ENCODE assay signal across 20 cellular contexts in genomic region chr11:98115873-98116272, GRCh38.
DNase-seq lines count a peak whose midpoint lies in the region; ATAC-seq and TF ChIP-seq lines count a peak whose summit lies in the region.
"Had no signal": no experiment of that assay in that cellular context is flagged by ENCODE, and none has a peak within 500 bp of the region (broad histone marks: within the 10 kb centered on the region; RNA-seq: fewer than 3 reads in every experiment).

No MANE protein-coding gene starts in this region.

- H3K9me3 ChIP-seq in cardiac muscle cell (ENCODE audit: low read depth) (no peaks in the 10 kb centered on the region), right cardiac atrium (ENCODE audit: control insufficient read depth, low read length) (no peaks in the 10 kb centered on the region)
- H3K9me3 ChIP-seq: BE2C, BLaER1, Caco-2 had no signal

- intact Hi-C loops in right cardiac atrium (cut with DNase I): no loop called here

- no peak for TF ChIP-seq CTCF in cardiac muscle cell (IDR thresholded peaks at IDR 0.05; ENCODE audit: low read depth, low read length)
- TF ChIP-seq CTCF in progenitor cell of endocrine pancreas (IDR thresholded peaks at IDR 0.05; ENCODE audit: unreplicated experiment): no peak

- H3K36me3 Mint-ChIP-seq in progenitor cell of endocrine pancreas (ENCODE audit: insufficient read depth): no peaks in the 10 kb centered on the region
- H3K36me3 Mint-ChIP-seq: CD14-positive monocyte; CD8-positive, alpha-beta T cell had no signal

- peak overlapping the region; percentile 34 for H3K27ac Mint-ChIP-seq in progenitor cell of endocrine pancreas
- H3K27ac Mint-ChIP-seq: CD14-positive monocyte; CD4-positive, alpha-beta T cell; CD8-positive, alpha-beta T cell had no signal

- H3K4me1 Mint-ChIP-seq in progenitor cell of endocrine pancreas (ENCODE audit: low read depth): peaks cover 9% of the 10 kb centered on the region
- H3K4me1 Mint-ChIP-seq: CD14-positive monocyte had no signal

- H3K4me3 ChIP-seq in cardiac muscle cell (no peak overlapping the region), right cardiac atrium (ENCODE audit: low read length) (no peak overlapping the region)
- H3K4me3 ChIP-seq: BLaER1, GM12878 had no signal

- no peaks in the 10 kb centered on the region for H3K36me3 ChIP-seq in cardiac muscle cell
- H3K36me3 ChIP-seq: BE2C, BLaER1 had no signal

- ATAC-seq in right cardiac atrium: no peak
- ATAC-seq: CD8-positive, alpha-beta T cell; GM12878 had no signal

- peaks cover 7% of the 10 kb centered on the region for H3K9me3 Mint-ChIP-seq in progenitor cell of endocrine pancreas (ENCODE audit: low read depth)

- DNase-seq in cardiac muscle cell (ENCODE audit: low read depth in 1 of 2, low spot score in 1 of 2): peak in 1 of 2 donors; percentile 43
- DNase-seq in right cardiac atrium: no peak
- DNase-seq in NCI-H69 (lab: John Stamatoyannopoulos, UW): peak; percentile 69
- DNase-seq in progenitor cell of endocrine pancreas (ENCODE audit: low spot score, unreplicated experiment): no peak
- DNase-seq in CD1c-positive myeloid dendritic cell (ENCODE audit: extremely low spot score): no peak
- DNase-seq: 8988T; ACHN; BE2C; C1 segment of cervical spinal cord; Caco-2; Calu3; CD4-positive, alpha-beta T cell; CD8-positive, alpha-beta T cell; DMS79; DND-41; EL; GDM1 had no signal

- 51% methylated on average over 1 of the region's 1 CpG for WGBS in right cardiac atrium

- no peak overlapping the region for H3K4me3 Mint-ChIP-seq in progenitor cell of endocrine pancreas (ENCODE audit: low read depth)
- H3K4me3 Mint-ChIP-seq: CD14-positive monocyte; CD4-positive, alpha-beta T cell; CD8-positive, alpha-beta T cell had no signal

- H3K27ac ChIP-seq in cardiac muscle cell (peak overlapping the region; percentile 35), right cardiac atrium (ENCODE audit: low read length) (no peak overlapping the region)
- H3K27ac ChIP-seq: BLaER1 had no signal

- no peaks in the 10 kb centered on the region for H3K27me3 ChIP-seq in cardiac muscle cell
- no peaks in the 10 kb centered on the region for H3K27me3 ChIP-seq in right cardiac atrium (ENCODE audit: control insufficient read depth, insufficient read depth)
- H3K27me3 ChIP-seq: BE2C, BLaER1 had no signal

- no peaks in the 10 kb centered on the region for H3K27me3 Mint-ChIP-seq in progenitor cell of endocrine pancreas
- H3K27me3 Mint-ChIP-seq: CD4-positive, alpha-beta T cell had no signal

- peaks cover 12% of the 10 kb centered on the region for H3K4me1 ChIP-seq in cardiac muscle cell (ENCODE audit: low read depth)
- H3K4me1 ChIP-seq in right cardiac atrium (ENCODE audit: control insufficient read depth, insufficient read depth, low read length): no peaks in the 10 kb centered on the region
- H3K4me1 ChIP-seq: BE2C, BLaER1, Caco-2 had no signal
